ENCODE assay signal across 8 cellular contexts in the genomic region with DNA sequence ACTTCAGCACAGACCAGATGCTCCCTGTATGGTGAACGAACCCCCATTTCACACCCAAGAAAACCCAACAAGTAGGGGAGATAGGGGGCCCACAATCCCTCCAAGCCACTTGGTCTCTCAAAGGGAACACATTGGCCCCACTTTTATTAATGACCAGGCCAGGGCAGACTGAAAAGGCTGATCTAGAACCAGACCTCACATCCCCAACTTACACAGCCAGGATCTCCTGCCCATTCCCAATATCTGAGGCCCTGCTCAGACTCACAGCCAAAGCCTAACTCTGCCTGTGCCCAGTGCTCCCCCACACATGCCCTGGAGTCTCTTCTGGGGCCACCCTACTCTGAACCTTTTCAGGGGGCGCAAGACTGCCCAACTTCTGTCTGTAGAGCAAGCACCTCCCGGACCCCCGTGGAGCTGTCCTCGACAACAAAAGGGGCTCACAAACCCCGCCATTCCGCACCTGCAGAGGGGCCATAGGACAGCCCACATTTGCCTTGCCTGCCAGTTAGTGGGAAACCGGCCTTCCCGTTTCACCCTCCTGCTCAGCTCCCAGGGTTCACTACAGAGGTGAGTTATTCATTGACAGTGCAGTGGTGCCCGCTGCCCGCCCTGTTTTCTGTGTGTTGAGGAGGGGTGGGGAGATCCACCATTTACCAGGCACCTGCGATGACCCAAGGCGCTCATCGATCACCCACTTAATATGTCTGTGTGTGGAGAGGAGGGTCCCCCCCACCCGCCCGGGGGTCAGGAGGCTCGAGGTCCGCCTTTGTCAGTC. TPM values are rescaled to one million over a fixed set of nuclear protein-coding genes. Genes with fewer than 3 reads are reported as not detected.
DNase-seq lines count a peak whose midpoint lies in the region; ATAC-seq lines count a peak whose summit lies in the region.

No MANE protein-coding gene starts in this region.

- peaks cover 10% of the 10 kb centered on the region for H3K4me1 Mint-ChIP-seq in activated naive CD8-positive, alpha-beta T cell (ENCODE audit: low read depth)
- H3K4me1 Mint-ChIP-seq in activated naive CD8-positive, alpha-beta T cell treated with anti-CD3 and anti-CD28 coated beads for 36 hours, result peaks cover 9% of the 10 kb centered on the region

- H3K27me3 Mint-ChIP-seq in activated naive CD8-positive, alpha-beta T cell, result no peaks in the 10 kb centered on the region
- H3K27me3 Mint-ChIP-seq in activated naive CD8-positive, alpha-beta T cell treated with anti-CD3 and anti-CD28 coated beads for 36 hours, result peaks cover 7% of the 10 kb centered on the region

- H3K9me3 Mint-ChIP-seq in activated naive CD8-positive, alpha-beta T cell (ENCODE audit: low read depth), result no peaks in the 10 kb centered on the region
- no peaks in the 10 kb centered on the region for H3K9me3 Mint-ChIP-seq in activated naive CD8-positive, alpha-beta T cell treated with anti-CD3 and anti-CD28 coated beads for 36 hours

- no peak for DNase-seq in activated naive CD8-positive, alpha-beta T cell treated with anti-CD3 and anti-CD28 coated beads for 36 hours
- DNase-seq in kidney glomerular epithelial cell (lab: John Stamatoyannopoulos, UW) (peak; percentile 79), NCI-H1694 (lab: John Stamatoyannopoulos, UW) (no peak), NCI-H187 (lab: John Stamatoyannopoulos, UW) (no peak)

- ATAC-seq in HG03196 (IDR thresholded peaks at IDR 0.05; ENCODE audit: unreplicated experiment), result no peak

- H3K27ac Mint-ChIP-seq in activated naive CD8-positive, alpha-beta T cell, result no peak overlapping the region
- H3K27ac Mint-ChIP-seq in activated naive CD8-positive, alpha-beta T cell treated with anti-CD3 and anti-CD28 coated beads for 36 hours, result no peak overlapping the region

- H3K27ac ChIP-seq in angular gyrus (ENCODE audit: low read depth, low read length) (peak overlapping the region; percentile 95), temporal lobe (ENCODE audit: low read depth, low read length) (peak overlapping the region; percentile 100)

- peak overlapping the region; percentile 65 for H3K4me3 Mint-ChIP-seq in activated naive CD8-positive, alpha-beta T cell
- no peak overlapping the region for H3K4me3 Mint-ChIP-seq in activated naive CD8-positive, alpha-beta T cell treated with anti-CD3 and anti-CD28 coated beads for 36 hours

- no peaks in the 10 kb centered on the region for H3K36me3 Mint-ChIP-seq in activated naive CD8-positive, alpha-beta T cell
- peaks cover 8% of the 10 kb centered on the region for H3K36me3 Mint-ChIP-seq in activated naive CD8-positive, alpha-beta T cell treated with anti-CD3 and anti-CD28 coated beads for 36 hours

RNA-seq across cellular contexts. Expression of a gene that starts 1.6 kb away (rescaled TPM):
- 1 to 10 TPM; 1.6 to 2.4 TPM for total RNA-seq in activated naive CD8-positive, alpha-beta T cell treated with anti-CD3 and anti-CD28 coated beads for 36 hours
- 50.9 TPM for total RNA-seq in temporal lobe

RNA-seq across cellular contexts. Expression of a gene that starts 11.6 kb away (rescaled TPM):
- total RNA-seq in activated naive CD8-positive, alpha-beta T cell treated with anti-CD3 and anti-CD28 coated beads for 36 hours, result 10 to 100 TPM; 28.2 to 29.5 TPM
- total RNA-seq in temporal lobe, result 7.4 TPM

RNA-seq across cellular contexts. Expression of a gene that starts 11.8 kb away (rescaled TPM):
- 100 to 1,000 TPM; 398 to 421 TPM for total RNA-seq in activated naive CD8-positive, alpha-beta T cell treated with anti-CD3 and anti-CD28 coated beads for 36 hours
- total RNA-seq in temporal lobe, result 120 TPM

RNA-seq across cellular contexts. Expression of a gene that starts 18.3 kb away (rescaled TPM):
- total RNA-seq in activated naive CD8-positive, alpha-beta T cell treated with anti-CD3 and anti-CD28 coated beads for 36 hours, result 10 to 100 TPM; 17.3 to 17.9 TPM
- 4.7 TPM for total RNA-seq in temporal lobe

RNA-seq across cellular contexts. Expression of a gene that starts 56.3 kb away (rescaled TPM):
- not detected for total RNA-seq in activated naive CD8-positive, alpha-beta T cell treated with anti-CD3 and anti-CD28 coated beads for 36 hours
- total RNA-seq in temporal lobe, result 1.5 TPM

Comparison
In these comparisons a context has a peak if more than half of its experiments do, and no peak if none do; other contexts are left out.
1. RNA of a gene that starts 1.6 kb away (total RNA-seq): 50.9 TPM in temporal lobe (single experiment); 1.6 to 2.4 TPM in activated naive CD8-positive, alpha-beta T cell treated with anti-CD3 and anti-CD28 coated beads for 36 hours; every median in the first group is over 10 times any median in the second.